ENCODE assay signal across 1 cellular context in genomic region chr1:231318015-231318355, GRCh38.
TF ChIP-seq lines count a peak whose summit lies in the region.

No MANE protein-coding gene starts in this region.

TF ChIP-seq in H1, 55 proteins besides CTCF, POLR2A, EP300 and RAD21 (continued from another document):
- TF ChIP-seq USF2 (IDR thresholded peaks at IDR 0.05; ENCODE audit: low read length) (no peak), NANOG (IDR thresholded peaks at IDR 0.05; ENCODE audit: insufficient read depth, low read depth, low read length, poor library complexity, severe bottlenecking) (no peak), CREB1 (IDR thresholded peaks at IDR 0.05) (no peak), MAFK (IDR thresholded peaks at IDR 0.05; ENCODE audit: low read depth, low read length) (no peak), GABPA (IDR thresholded peaks at IDR 0.05; ENCODE audit: borderline replicate concordance, insufficient read depth, low read length) (no peak)
